8 cellular contexts compared by ENCODE assay signal in genomic region chr2:58571181-58571852, GRCh38.
DNase-seq lines count a peak whose midpoint lies in the region; ATAC-seq and TF ChIP-seq lines count a peak whose summit lies in the region.

No MANE protein-coding gene starts in this region.

- ATAC-seq in GM18868 (IDR thresholded peaks at IDR 0.05; ENCODE audit: unreplicated experiment) (peak; percentile 94), HG03025 (IDR thresholded peaks at IDR 0.05; ENCODE audit: low FRiP score, unreplicated experiment) (peak; percentile 85)

- no peak for TF ChIP-seq CTCF in coronary artery (IDR thresholded peaks at IDR 0.05)

- H3K4me3 ChIP-seq in coronary artery: no peak overlapping the region

- H3K27ac ChIP-seq in coronary artery: no peak overlapping the region

- DNase-seq in COLO668 (lab: John Stamatoyannopoulos, UW; ENCODE audit: unreplicated experiment): peak; percentile 49
- DNase-seq in NCI-H1694 treated with DMSO at 0.1 percent for 48 hours (lab: John Stamatoyannopoulos, UW): peak; percentile 79
- peak; percentile 41 for DNase-seq in SKM-1 (lab: John Stamatoyannopoulos, UW; ENCODE audit: unreplicated experiment)
- peak; percentile 69 for DNase-seq in fibroblast of peridontal ligament (ENCODE audit: extremely low read depth)
- peak; percentile 15 for DNase-seq in occipital lobe (lab: John Stamatoyannopoulos, UW)
- no peak for DNase-seq in coronary artery (ENCODE audit: low spot score)
